In the genomic region with DNA sequence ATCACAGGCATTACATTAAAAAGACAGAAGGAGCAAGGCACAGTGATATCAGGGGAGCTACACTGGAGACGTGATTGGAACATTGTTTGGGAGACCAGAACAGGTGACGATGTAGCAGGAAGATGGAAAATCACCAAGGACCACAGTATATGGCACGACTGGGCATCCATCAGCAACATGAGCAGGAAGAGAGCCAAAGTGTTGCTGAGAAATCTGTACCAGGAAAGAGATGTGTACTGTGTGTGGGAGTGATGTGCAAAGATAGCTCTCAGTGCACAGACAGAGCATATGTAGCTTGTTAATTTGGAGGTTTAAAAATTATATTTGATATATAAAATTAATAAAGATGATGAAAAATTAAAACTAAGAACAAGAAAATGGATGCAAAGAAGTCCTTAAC, we compare ENCODE assay signal across 6 cellular contexts.
"Had no signal": no experiment of that assay in that cellular context is flagged by ENCODE, and none has a peak within 500 bp of the region (broad histone marks: within the 10 kb centered on the region; RNA-seq: fewer than 3 reads in every experiment).

No MANE protein-coding gene starts in this region.

- H3K27ac ChIP-seq: HL-60 had no signal

- H3K4me1 Mint-ChIP-seq: IgD-negative memory B cell had no signal

- H3K27me3 Mint-ChIP-seq: IgD-negative memory B cell had no signal

- ATAC-seq: GM23338, HepG2 had no signal

- H2AFZ ChIP-seq: GM23338 had no signal

- H3K4me2 ChIP-seq: GM23338 had no signal

- H3K36me3 Mint-ChIP-seq: IgD-negative memory B cell had no signal

- H3K4me3 Mint-ChIP-seq: GM23338, H9, IgD-negative memory B cell had no signal

- H3K27ac Mint-ChIP-seq: GM23338, H9 had no signal

- H3K9me3 Mint-ChIP-seq: GM23338 had no signal

- H3K4me3 ChIP-seq: GM23338 had no signal

- DNase-seq: H9, HCEC 1CT had no signal
